1 cellular context compared by ENCODE assay signal in the genomic region with DNA sequence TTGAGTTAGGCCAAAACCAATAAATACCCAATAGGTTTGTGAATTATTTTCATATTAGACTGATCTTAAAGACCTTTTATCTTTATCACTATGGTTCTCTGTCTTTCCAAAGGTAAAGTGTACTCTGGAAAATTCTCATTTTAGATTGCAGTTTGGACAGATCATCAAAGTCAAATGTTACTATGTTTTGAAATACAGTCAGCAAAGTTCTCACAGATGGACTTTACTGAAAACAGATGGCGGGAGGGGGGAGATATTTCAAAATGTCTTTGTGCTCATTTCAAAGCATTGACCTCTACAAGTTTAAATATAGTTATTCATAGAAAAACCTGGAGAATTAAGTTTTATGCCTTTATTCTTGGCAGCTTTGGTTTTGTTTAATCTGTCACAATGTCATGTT.
A peak's percentile ranks its signal among the peaks of the same experiment; 100 is the strongest.
TF ChIP-seq lines count a peak whose summit lies in the region.

No MANE protein-coding gene starts in this region.

TF ChIP-seq in HepG2, 621 proteins besides CTCF, POLR2A, EP300 and RAD21:
- 0 out of 2 replicates have a peak, but pooled peaks have one; percentile 12 for TF ChIP-seq CREM (IDR thresholded peaks at IDR 0.05)
- TF ChIP-seq CREM (CRISPR knock-in tag; IDR thresholded peaks at IDR 0.05) = no peak
- no peak for TF ChIP-seq SOX13 (IDR thresholded peaks at IDR 0.05)
- TF ChIP-seq SOX13 (CRISPR knock-in tag; conservative IDR thresholded peaks at IDR 0.05 in 1 of 2, IDR thresholded peaks at IDR 0.05 in 1 of 2) = 0 out of 4 replicates have a peak, but pooled peaks of 1 of the 2 experiments have one; percentile 12
- TF ChIP-seq ZFP62 (CRISPR knock-in tag; IDR thresholded peaks at IDR 0.05) = no peak
- no peak for TF ChIP-seq ZNF33A (CRISPR knock-in tag; IDR thresholded peaks at IDR 0.05; ENCODE audit: borderline replicate concordance)
- no peak for TF ChIP-seq RFX1 (IDR thresholded peaks at IDR 0.05)
- peak; percentile 23; the same call in 1 of the 2 replicates for TF ChIP-seq NCOR1 (IDR thresholded peaks at IDR 0.05; ENCODE audit: borderline replicate concordance, low read length)
- TF ChIP-seq FIP1L1 (IDR thresholded peaks at IDR 0.05; ENCODE audit: borderline replicate concordance, insufficient read depth, low read depth, low read length) = no peak
- TF ChIP-seq GATAD2A (CRISPR knock-in tag; IDR thresholded peaks at IDR 0.05) = peak; percentile 26; the same call in 1 of the 2 replicates
- TF ChIP-seq TCF7 (IDR thresholded peaks at IDR 0.05; ENCODE audit: low read depth) = peak; percentile 15; the same call in 1 of the 2 replicates
- TF ChIP-seq, protein P1, sequence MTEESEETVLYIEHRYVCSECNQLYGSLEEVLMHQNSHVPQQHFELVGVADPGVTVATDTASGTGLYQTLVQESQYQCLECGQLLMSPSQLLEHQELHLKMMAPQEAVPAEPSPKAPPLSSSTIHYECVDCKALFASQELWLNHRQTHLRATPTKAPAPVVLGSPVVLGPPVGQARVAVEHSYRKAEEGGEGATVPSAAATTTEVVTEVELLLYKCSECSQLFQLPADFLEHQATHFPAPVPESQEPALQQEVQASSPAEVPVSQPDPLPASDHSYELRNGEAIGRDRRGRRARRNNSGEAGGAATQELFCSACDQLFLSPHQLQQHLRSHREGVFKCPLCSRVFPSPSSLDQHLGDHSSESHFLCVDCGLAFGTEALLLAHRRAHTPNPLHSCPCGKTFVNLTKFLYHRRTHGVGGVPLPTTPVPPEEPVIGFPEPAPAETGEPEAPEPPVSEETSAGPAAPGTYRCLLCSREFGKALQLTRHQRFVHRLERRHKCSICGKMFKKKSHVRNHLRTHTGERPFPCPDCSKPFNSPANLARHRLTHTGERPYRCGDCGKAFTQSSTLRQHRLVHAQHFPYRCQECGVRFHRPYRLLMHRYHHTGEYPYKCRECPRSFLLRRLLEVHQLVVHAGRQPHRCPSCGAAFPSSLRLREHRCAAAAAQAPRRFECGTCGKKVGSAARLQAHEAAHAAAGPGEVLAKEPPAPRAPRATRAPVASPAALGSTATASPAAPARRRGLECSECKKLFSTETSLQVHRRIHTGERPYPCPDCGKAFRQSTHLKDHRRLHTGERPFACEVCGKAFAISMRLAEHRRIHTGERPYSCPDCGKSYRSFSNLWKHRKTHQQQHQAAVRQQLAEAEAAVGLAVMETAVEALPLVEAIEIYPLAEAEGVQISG (CRISPR knock-in tag; IDR thresholded peaks at IDR 0.05) = no peak
